8 cellular contexts compared by ENCODE assay signal in genomic region chr10:101840102-101840684, GRCh38. TPM values are rescaled to one million over a fixed set of nuclear protein-coding genes. Genes with fewer than 3 reads are reported as not detected.
DNase-seq lines count a peak whose midpoint lies in the region; ATAC-seq, FAIRE-seq and TF ChIP-seq lines count a peak whose summit lies in the region.

No MANE protein-coding gene starts in this region.

- H3K9me3 Mint-ChIP-seq in CD8-positive, alpha-beta memory T cell = no peaks in the 10 kb centered on the region

- no peak overlapping the region for H3K27ac ChIP-seq in CD8-positive, alpha-beta memory T cell (ENCODE audit: low read depth, low read length)
- H3K27ac ChIP-seq in K562 (ENCODE audit: extremely low read depth, low read depth, low read length) (no peak overlapping the region), mesenchymal stem cell (ENCODE audit: low read length, poor library complexity, severe bottlenecking) (no peak overlapping the region)

- no peak for TF ChIP-seq EP300 in K562 (IDR thresholded peaks at IDR 0.05; ENCODE audit: low read length)

- BruUV-seq in K562 (replicated peaks; lab: Mats Ljungman, UMichigan) = no TSS peak

- H3K4me2 ChIP-seq in K562 (ENCODE audit: insufficient read depth, low read length) = peak overlapping the region; percentile 62
- H3K4me2 ChIP-seq in mesenchymal stem cell (ENCODE audit: low read length, poor library complexity, severe bottlenecking) = peak overlapping the region; percentile 91

- no peak for TF ChIP-seq POLR2A in K562 (conservative IDR thresholded peaks at IDR 0.05)

- H3K4me3 Mint-ChIP-seq in CD8-positive, alpha-beta memory T cell = peak overlapping the region; percentile 82 to 95 (median 88)

- no peaks in the 10 kb centered on the region for H3K27me3 ChIP-seq in CD8-positive, alpha-beta memory T cell (ENCODE audit: insufficient read depth, low read length, poor library complexity, severe bottlenecking)
- H3K27me3 ChIP-seq in K562 (ENCODE audit: control insufficient read depth in 2 of 2, insufficient read depth in 2 of 2, low read length in 2 of 2) = no peaks in the 10 kb centered on the region
- peaks cover 7 to 28% of the 10 kb centered on the region in 2 experiments for H3K27me3 ChIP-seq in mesenchymal stem cell (ENCODE audit: control insufficient read depth in 1 of 2, insufficient read depth in 1 of 2, low read length in 2 of 2)

- no peak overlapping the region for H3K18ac ChIP-seq in mesenchymal stem cell (ENCODE audit: low read depth in 1 of 2, low read length in 2 of 2)

- H2BK120ac ChIP-seq in mesenchymal stem cell (ENCODE audit: low read depth, low read length) = no peak overlapping the region

- no peak overlapping the region for H2AK5ac ChIP-seq in mesenchymal stem cell (ENCODE audit: low read length, severe bottlenecking)

- H4K91ac ChIP-seq in mesenchymal stem cell (ENCODE audit: low read length) = no peak overlapping the region

- H3K36me3 ChIP-seq in CD8-positive, alpha-beta memory T cell (ENCODE audit: insufficient read depth, low read length) = no peaks in the 10 kb centered on the region
- H3K36me3 ChIP-seq in K562 (ENCODE audit: control insufficient read depth, insufficient read depth, low read length) (peaks cover 2% of the 10 kb centered on the region; the same call in 1 of the 3 replicates), mesenchymal stem cell (ENCODE audit: control insufficient read depth in 1 of 2, insufficient read depth in 2 of 2, low read depth in 1 of 2, low read length in 2 of 2) (peaks cover under 1 to 13% of the 10 kb centered on the region in 2 experiments)

- TF ChIP-seq RAD21 in K562 (CRISPR knock-in tag; conservative IDR thresholded peaks at IDR 0.05 in 1 of 2, IDR thresholded peaks at IDR 0.05 in 1 of 2) = no peak

- no peak overlapping the region for H3K4ac ChIP-seq in mesenchymal stem cell (ENCODE audit: low read depth in 1 of 2, low read length in 2 of 2)

- peaks cover 55% of the 10 kb centered on the region for H3K4me1 ChIP-seq in CD8-positive, alpha-beta memory T cell (ENCODE audit: insufficient read depth, low read length)
- H3K4me1 ChIP-seq in K562 (replicated peaks in 1 of 2; ENCODE audit: control insufficient read depth in 2 of 2, insufficient read depth in 2 of 2, low read length in 2 of 2) (peaks cover 3 to 22% of the 10 kb centered on the region in 2 experiments; a peak in 4 of 5 replicates), mesenchymal stem cell (ENCODE audit: control insufficient read depth, insufficient read depth, low read depth, low read length) (peaks cover 27% of the 10 kb centered on the region)

- peaks cover 45 to 67% (median 56%) of the 10 kb centered on the region in 3 donors for H3K4me1 Mint-ChIP-seq in CD8-positive, alpha-beta memory T cell

- no peak overlapping the region for H4K8ac ChIP-seq in mesenchymal stem cell (ENCODE audit: low read length)

- H3K9ac ChIP-seq in K562 (ENCODE audit: insufficient read depth in 1 of 2, low read depth in 2 of 2, low read length in 2 of 2) = no peak overlapping the region
- H3K9ac ChIP-seq in mesenchymal stem cell (ENCODE audit: low read length) = peak overlapping the region; percentile 68

- H3K27me3 Mint-ChIP-seq in CD8-positive, alpha-beta memory T cell = peaks cover 0 to 5% of the 10 kb centered on the region in 2 donors

- WGBS in K562 (ENCODE audit: insufficient coverage, low coverage, missing lambda C conversion rate) = 20% methylated on average over 13 of the region's 19 CpGs
- 3% methylated on average over 14 of the region's 19 CpGs for WGBS in mesenchymal stem cell

- peak in 3 of 5 donors; percentile 23 to 73 (median 29) for DNase-seq in CD8-positive, alpha-beta memory T cell
- peak; percentile 41 for DNase-seq in Jurkat, Clone E6-1 (ENCODE audit: low read depth, low spot score)
- peak; percentile 16 to 26 (median 21) for DNase-seq in K562 (ENCODE audit: extremely low read depth in 1 of 4, low spot score in 3 of 4)
- DNase-seq in mesenchymal stem cell = peak; percentile 15
- no peak for DNase-seq in NCI-H187 treated with DMSO at 0.1 percent for 48 hours (lab: John Stamatoyannopoulos, UW)
- DNase-seq in HuH-7.5 (ENCODE audit: low spot score) = no peak
- DNase-seq in HPDE6-E6E7 (ENCODE audit: extremely low spot score) = no peak

- H3K14ac ChIP-seq in mesenchymal stem cell (ENCODE audit: low read length in 2 of 2) = no peak overlapping the region

- no peak overlapping the region for H2BK5ac ChIP-seq in mesenchymal stem cell (ENCODE audit: low read depth, low read length, poor library complexity, severe bottlenecking)

- H2BK12ac ChIP-seq in mesenchymal stem cell (ENCODE audit: low read length in 2 of 2) = no peak overlapping the region

- intact Hi-C loops in K562 (cut with micrococcal nuclease) = loop anchor here (5.0 to 10.0 kb wide), 2 partner anchors 217 to 275 kb away; partner anchors contain the start of gene ARMH3

- POLR2A ChIA-PET in CD8-positive, alpha-beta memory T cell (lab: Charles Lee) = interaction anchor here (0.5 to 3.3 kb wide), 6 partner anchors 9 to 460 kb away, joined by 3 to 24 read pairs (median 6); partner anchors contain the start of gene OGA
- POLR2A ChIA-PET in K562 (lab: Yijun Ruan, JAX) = interaction anchor here (0.9 to 2.9 kb wide), 8 partner anchors 16 to 312 kb away, joined by 3 to 35 read pairs (median 5); partner anchors contain the start of genes ARMH3, NOLC1 and OGA

- no peak for ATAC-seq in K562
- no peak for ATAC-seq in GM21390 (IDR thresholded peaks at IDR 0.05; ENCODE audit: unreplicated experiment)

- H2AFZ ChIP-seq in K562 (ENCODE audit: low read depth, low read length) (0 out of 2 replicates have a peak overlapping the region, but pooled peaks have one; percentile 30), mesenchymal stem cell (ENCODE audit: low read depth, low read length) (no peak overlapping the region)

- H3K9me3 ChIP-seq in CD8-positive, alpha-beta memory T cell (ENCODE audit: low read length) = no peaks in the 10 kb centered on the region
- H3K9me3 ChIP-seq in K562 (replicated peaks; ENCODE audit: control insufficient read depth, insufficient read depth, low read depth, low read length) (no peaks in the 10 kb centered on the region), mesenchymal stem cell (ENCODE audit: control insufficient read depth, low read length) (no peaks in the 10 kb centered on the region)

- H2BK15ac ChIP-seq in mesenchymal stem cell (ENCODE audit: low read depth, poor library complexity, severe bottlenecking) = no peak overlapping the region

- H3K79me2 ChIP-seq in K562 (ENCODE audit: control insufficient read depth, insufficient read depth, low read length) = no peaks in the 10 kb centered on the region

- H4K20me1 ChIP-seq in K562 (replicated peaks; ENCODE audit: control insufficient read depth, insufficient read depth, low read length) = 0 out of 2 replicates have a peak, but pooled peaks cover 5% of the 10 kb centered on the region

- no peak for FAIRE-seq in K562 (lab: Jason Lieb, UNC)

- CTCF ChIA-PET in CD8-positive, alpha-beta memory T cell (lab: Charles Lee) = interaction anchor here (0.6 to 5.3 kb wide), 45 partner anchors 8 to 542 kb away, joined by 3 to 77 read pairs (median 5); partner anchors contain the start of genes HPS6, NPM3 and OGA
- CTCF ChIA-PET in K562 (lab: Yijun Ruan, JAX; ENCODE audit: low intra/inter-chr PET ratio) = interaction anchor here (0.6 to 2.5 kb wide), 5 partner anchors 196 to 274 kb away, joined by 3 to 29 read pairs (median 5); no protein-coding TSS in a partner anchor

- peaks cover 14% of the 10 kb centered on the region for H3K79me1 ChIP-seq in mesenchymal stem cell (replicated peaks; ENCODE audit: low read length, poor library complexity, severe bottlenecking)

- H3K9me1 ChIP-seq in K562 (ENCODE audit: control insufficient read depth, insufficient read depth, low read length) = no peaks in the 10 kb centered on the region

- H3K36me3 Mint-ChIP-seq in CD8-positive, alpha-beta memory T cell = peaks cover 0 to 3% (median 0%) of the 10 kb centered on the region in 3 donors

- in situ Hi-C loops in K562 (cut with MboI) = loop anchor here (5.0 to 25.0 kb wide), 5 partner anchors 237 to 772 kb away; partner anchors contain the start of genes ACTR1A, CUEDC2 and SUFU

- no peak overlapping the region for H3K23ac ChIP-seq in mesenchymal stem cell (ENCODE audit: low read length in 2 of 2)

- peak overlapping the region in 7 of 8 donors; percentile 65 to 95 (median 76) for H3K27ac Mint-ChIP-seq in CD8-positive, alpha-beta memory T cell

- TF ChIP-seq CTCF in K562 (IDR thresholded peaks at IDR 0.05 in 2 of 3, conservative IDR thresholded peaks at IDR 0.05 in 1 of 3; ENCODE audit: insufficient read depth in 2 of 3, low read depth in 1 of 3, low read length in 3 of 3) = no peak

- H3K4me3 ChIP-seq in CD8-positive, alpha-beta memory T cell (ENCODE audit: low read length) = peak overlapping the region; percentile 45
- peak overlapping the region; percentile 60 for H3K4me3 ChIP-seq in Jurkat, Clone E6-1 (ENCODE audit: low read length)
- H3K4me3 ChIP-seq in K562 (peak overlapping the region; percentile 11; the same call in 1 of the 2 replicates), mesenchymal stem cell (ENCODE audit: insufficient read depth in 1 of 2, low read depth in 1 of 2, low read length in 2 of 2) (peak overlapping the region in 1 of 2 experiments; percentile 77)

RNA-seq across cellular contexts. Expression of gene KCNIP2, which starts 3.4 kb away (rescaled TPM):
- total RNA-seq in CD8-positive, alpha-beta memory T cell = 1 to 10 TPM in 1 of 2 experiments, under 1 TPM in 1; 0.96 to 1.0 TPM
- polyA plus RNA-seq in CD8-positive, alpha-beta memory T cell = not detected
- polyA plus RNA-seq in Jurkat, Clone E6-1 (2012; ENCODE audit: insufficient read depth, insufficient read length) = 9.8 TPM
- total RNA-seq in K562 (2011; cell fraction: chromatin; rRNA removed; ENCODE audit: low replicate concordance) = 32.6 and 43.2 TPM in 2 replicates
- 16.7 and 18.7 TPM in 2 replicates for total RNA-seq in K562 (2011; cell fraction: nucleolus; rRNA removed)
- total RNA-seq in K562 (2011; cell fraction: nucleoplasm; rRNA removed) = 49.0 and 80.9 TPM in 2 replicates
- total RNA-seq in K562 (2014; rRNA removed) (2.9 and 4.2 TPM in 2 replicates), K562 (2014; rRNA removed; fragmentation: Illumina TruSeq; extraction: Trizol) (2.9 and 4.0 TPM in 2 replicates), K562 (2015; rRNA removed; fragmentation: Illumina TruSeq; extraction: Trizol) (3.2 and 4.1 TPM in 2 replicates), K562 (2021) (4.8 and 7.6 TPM in 2 replicates)
- polyA plus RNA-seq in K562 (2011; rRNA removed) (7.1 and 9.5 TPM in 2 replicates), K562 (2014; fragmentation: Illumina TruSeq; extraction: Trizol) (6.3 and 7.9 TPM in 2 replicates), K562 (2014; fragmentation: Nextera tagmentation; extraction: Ambion mirVana) (1 to 10 TPM; 2.5 to 3.2 TPM), K562 (2014; rRNA removed) (6.2 and 6.6 TPM in 2 replicates)
- polyA plus RNA-seq in K562 (2011; cell fraction: cytosol; rRNA removed) = 1.7 and 3.2 TPM in 2 replicates
- polyA plus RNA-seq in K562 (2011; cell fraction: nucleus; rRNA removed) = 57.8 and 62.2 TPM in 2 replicates
- 6.0 and 9.6 TPM in 2 replicates for polyA plus RNA-seq in K562 (2012)
- 2.1 and 4.6 TPM in 2 replicates for polyA minus RNA-seq in K562 (2011; rRNA and poly(A)+ RNA removed)
- polyA minus RNA-seq in K562 (2011; cell fraction: cytosol; rRNA and poly(A)+ RNA removed) = 0.91 TPM in 1 of 2 replicates, not detected in the other
- polyA minus RNA-seq in K562 (2011; cell fraction: nucleus; rRNA and poly(A)+ RNA removed) = 5.5 and 11.3 TPM in 2 replicates
- 0.25 TPM for polyA plus RNA-seq in mesenchymal stem cell (2013, experiment 1 of 2)
- polyA plus RNA-seq in mesenchymal stem cell (2013, experiment 2 of 2) = 0.23 TPM

RNA-seq across cellular contexts. Expression of gene OGA, which starts 21.9 kb away (rescaled TPM):
- total RNA-seq in CD8-positive, alpha-beta memory T cell = 100 to 1,000 TPM in 1 of 2 experiments, 10 to 100 TPM in 1; 95.8 to 109 TPM
- 45.7 TPM for polyA plus RNA-seq in CD8-positive, alpha-beta memory T cell
- 34.2 TPM for polyA plus RNA-seq in Jurkat, Clone E6-1 (2012; ENCODE audit: insufficient read depth, insufficient read length)
- 146 and 468 TPM in 2 replicates for total RNA-seq in K562 (2011; cell fraction: chromatin; rRNA removed; ENCODE audit: low replicate concordance)
- total RNA-seq in K562 (2011; cell fraction: nucleolus; rRNA removed) = 65.4 and 98.2 TPM in 2 replicates
- 193 and 258 TPM in 2 replicates for total RNA-seq in K562 (2011; cell fraction: nucleoplasm; rRNA removed)
- total RNA-seq in K562 (2014; rRNA removed) (47.5 and 51.3 TPM in 2 replicates), K562 (2014; rRNA removed; fragmentation: Illumina TruSeq; extraction: Trizol) (67.1 and 72.2 TPM in 2 replicates), K562 (2015; rRNA removed; fragmentation: Illumina TruSeq; extraction: Trizol) (58.4 and 60.7 TPM in 2 replicates), K562 (2021) (41.6 and 54.3 TPM in 2 replicates)
- polyA plus RNA-seq in K562 (2011; rRNA removed) (73.5 and 79.9 TPM in 2 replicates), K562 (2014; fragmentation: Illumina TruSeq; extraction: Trizol) (61.1 and 61.2 TPM in 2 replicates), K562 (2014; fragmentation: Nextera tagmentation; extraction: Ambion mirVana) (10 to 100 TPM; 13.5 to 18.6 TPM), K562 (2014; rRNA removed) (59.5 and 61.8 TPM in 2 replicates)
- 7.7 and 23.2 TPM in 2 replicates for polyA plus RNA-seq in K562 (2011; cell fraction: cytosol; rRNA removed)
- polyA plus RNA-seq in K562 (2011; cell fraction: nucleus; rRNA removed) = 116 and 157 TPM in 2 replicates
- polyA plus RNA-seq in K562 (2012) = 42.3 and 50.2 TPM in 2 replicates
- 82.2 and 103 TPM in 2 replicates for polyA minus RNA-seq in K562 (2011; rRNA and poly(A)+ RNA removed)
- 25.0 and 32.5 TPM in 2 replicates for polyA minus RNA-seq in K562 (2011; cell fraction: cytosol; rRNA and poly(A)+ RNA removed)
- 36.2 and 78.1 TPM in 2 replicates for polyA minus RNA-seq in K562 (2011; cell fraction: nucleus; rRNA and poly(A)+ RNA removed)
- 40.9 TPM for polyA plus RNA-seq in mesenchymal stem cell (2013, experiment 1 of 2)
- polyA plus RNA-seq in mesenchymal stem cell (2013, experiment 2 of 2) = 39.4 TPM

RNA-seq across cellular contexts. Expression of gene NPM3, which starts 56.9 kb away (rescaled TPM):
- total RNA-seq in CD8-positive, alpha-beta memory T cell = 100 to 1,000 TPM; 209 to 217 TPM
- 7.5 TPM for polyA plus RNA-seq in CD8-positive, alpha-beta memory T cell
- 238 TPM for polyA plus RNA-seq in Jurkat, Clone E6-1 (2012; ENCODE audit: insufficient read depth, insufficient read length)
- 7.6 and 17.3 TPM in 2 replicates for total RNA-seq in K562 (2011; cell fraction: chromatin; rRNA removed; ENCODE audit: low replicate concordance)
- 26.8 and 34.0 TPM in 2 replicates for total RNA-seq in K562 (2011; cell fraction: nucleolus; rRNA removed)
- total RNA-seq in K562 (2011; cell fraction: nucleoplasm; rRNA removed) = 22.0 and 23.0 TPM in 2 replicates
- total RNA-seq in K562 (2014; rRNA removed) (171 and 204 TPM in 2 replicates), K562 (2014; rRNA removed; fragmentation: Illumina TruSeq; extraction: Trizol) (85.8 and 114 TPM in 2 replicates), K562 (2015; rRNA removed; fragmentation: Illumina TruSeq; extraction: Trizol) (108 and 112 TPM in 2 replicates), K562 (2021) (147 and 148 TPM in 2 replicates)
- polyA plus RNA-seq in K562 (2011; rRNA removed) (88.9 and 97.4 TPM in 2 replicates), K562 (2014; fragmentation: Illumina TruSeq; extraction: Trizol) (204 and 239 TPM in 2 replicates), K562 (2014; fragmentation: Nextera tagmentation; extraction: Ambion mirVana) (10 to 100 TPM; 15.2 to 54.4 TPM), K562 (2014; rRNA removed) (161 and 168 TPM in 2 replicates)
- 141 and 176 TPM in 2 replicates for polyA plus RNA-seq in K562 (2011; cell fraction: cytosol; rRNA removed)
- 72.2 and 89.1 TPM in 2 replicates for polyA plus RNA-seq in K562 (2011; cell fraction: nucleus; rRNA removed)
- polyA plus RNA-seq in K562 (2012) = 76.1 and 130 TPM in 2 replicates
- polyA minus RNA-seq in K562 (2011; rRNA and poly(A)+ RNA removed) = 48.1 and 61.6 TPM in 2 replicates
- 36.0 and 44.2 TPM in 2 replicates for polyA minus RNA-seq in K562 (2011; cell fraction: cytosol; rRNA and poly(A)+ RNA removed)
- polyA minus RNA-seq in K562 (2011; cell fraction: nucleus; rRNA and poly(A)+ RNA removed) = 11.2 and 12.2 TPM in 2 replicates
- polyA plus RNA-seq in mesenchymal stem cell (2013, experiment 1 of 2) = 35.4 TPM
- 33.5 TPM for polyA plus RNA-seq in mesenchymal stem cell (2013, experiment 2 of 2)

Comparison
In these comparisons a context has a peak if more than half of its experiments do, and no peak if none do; other contexts are left out.
1. DNase-seq: peak in CD8-positive, alpha-beta memory T cell (3 of 5), Jurkat, Clone E6-1 (single experiment), K562 (4 of 4) and mesenchymal stem cell (single experiment); none in NCI-H187 treated with DMSO at 0.1 percent for 48 hours (single experiment), HuH-7.5 (single experiment) and HPDE6-E6E7 (single experiment).